Comparison of ENCODE assay signal across 28 cellular contexts in genomic region chr11:77728203-77728786, GRCh38.
"Had no signal": no experiment of that assay in that cellular context is flagged by ENCODE, and none has a peak within 500 bp of the region (broad histone marks: within the 10 kb centered on the region; RNA-seq: fewer than 3 reads in every experiment).

No MANE protein-coding gene starts in this region.

- ATAC-seq: activated CD4-positive, alpha-beta T cell treated with anti-CD3 and anti-CD28 coated beads for 36 hours; activated CD4-positive, CD25-positive, alpha-beta regulatory T cell treated with anti-CD3 and anti-CD28 coated beads, Interleukin-2, amount 50 U/mL, for 24 hours; activated naive CD4-positive, alpha-beta T cell treated with anti-CD3 and anti-CD28 coated beads, Interleukin-2, amount 50 U/mL, for 72 hours; activated T-cell treated with anti-CD3 and anti-CD28 coated beads, Interleukin-2, amount 50 U/mL, for 4 hours; body of pancreas; Panc1 had no signal

- H3K27ac ChIP-seq: adrenal gland, body of pancreas, breast epithelium, SJCRH30, SK-N-MC had no signal

- H3K4me3 Mint-ChIP-seq: activated CD4-positive, alpha-beta memory T cell treated with anti-CD3 and anti-CD28 coated beads for 36 hours; activated CD4-positive, alpha-beta T cell treated with anti-CD3 and anti-CD28 coated beads for 36 hours; activated naive CD4-positive, alpha-beta T cell treated with anti-CD3 and anti-CD28 coated beads for 36 hours; activated T-cell treated with anti-CD3 and anti-CD28 coated beads, Interleukin-2, amount 50 U/mL, for 4 hours; activated T-helper 1 cell treated with anti-CD3 and anti-CD28 coated beads, Interleukin-12 subunit alpha, Interleukin-12 subunit beta, Interleukin-2, Interleukin-4 antibody, amounts not matched to agents 30 ng/mL and 10 ng/mL and 1 ng/mL, durations not matched to agents 14 hours and 24 hours and 36 hours had no signal

- H3K4me3 ChIP-seq: adrenal gland, body of pancreas, breast epithelium, SJCRH30, SK-N-MC had no signal

- DNase-seq: activated CD4-positive, alpha-beta memory T cell treated with anti-CD3 and anti-CD28 coated beads for 36 hours; activated CD4-positive, alpha-beta T cell treated with anti-CD3 and anti-CD28 coated beads for 36 hours; activated CD4-positive, alpha-beta T cell treated with anti-CD3 and anti-CD28 coated beads, Interleukin-2, amount 50 U/mL, for 1 hour; activated CD8-positive, alpha-beta memory T cell treated with anti-CD3 and anti-CD28 coated beads, Interleukin-2, amount 50 U/mL, for 4 hours; activated gamma-delta T cell treated with Interleukin-2 at 50 U/mL for 16 hours; activated naive CD4-positive, alpha-beta T cell treated with anti-CD3 and anti-CD28 coated beads for 36 hours; activated T-cell treated with anti-CD3 and anti-CD28 coated beads for 4 hours; activated T-cell treated with anti-CD3 and anti-CD28 coated beads, Interleukin-2, amount 50 U/mL, for 4 hours; adrenal gland; body of pancreas; NCI-H1092 treated with DMSO at 0.1 percent for 48 hours; NCI-H1417 treated with DMSO at 0.1 percent for 48 hours; NCI-H187 treated with DMSO at 0.1 percent for 48 hours; NCI-H2081; NCI-H2227 treated with DMSO at 0.1 percent for 48 hours; NCI-H446; NCI-H524; NCI-H69; SHP77; SJCRH30; T1000 had no signal

- H3K9me3 ChIP-seq: adrenal gland, body of pancreas had no signal

- H3K27me3 ChIP-seq: adrenal gland, body of pancreas, breast epithelium, SJCRH30 had no signal

- H3K27ac Mint-ChIP-seq: activated CD4-positive, alpha-beta memory T cell treated with anti-CD3 and anti-CD28 coated beads for 36 hours; activated CD4-positive, alpha-beta T cell treated with anti-CD3 and anti-CD28 coated beads for 36 hours; activated naive CD4-positive, alpha-beta T cell treated with anti-CD3 and anti-CD28 coated beads for 36 hours; activated naive CD4-positive, alpha-beta T cell treated with anti-CD3 and anti-CD28 coated beads, Interleukin-2, amount 50 U/mL, for 72 hours; activated T-helper 1 cell treated with anti-CD3 and anti-CD28 coated beads, Interleukin-12 subunit alpha, Interleukin-12 subunit beta, Interleukin-2, Interleukin-4 antibody, amounts not matched to agents 30 ng/mL and 10 ng/mL and 1 ng/mL, durations not matched to agents 14 hours and 24 hours and 36 hours had no signal

- FAIRE-seq: astrocyte had no signal

- H3K4me1 ChIP-seq: body of pancreas, breast epithelium, SJCRH30 had no signal

- H3K27me3 Mint-ChIP-seq: activated CD4-positive, alpha-beta memory T cell treated with anti-CD3 and anti-CD28 coated beads for 36 hours; activated CD4-positive, alpha-beta T cell treated with anti-CD3 and anti-CD28 coated beads for 36 hours had no signal
